ENCODE assay signal across 34 cellular contexts in genomic region chr16:48370234-48370633, GRCh38.
"Had no signal": no experiment of that assay in that cellular context is flagged by ENCODE, and none has a peak within 500 bp of the region (broad histone marks: within the 10 kb centered on the region; RNA-seq: fewer than 3 reads in every experiment).

No MANE protein-coding gene starts in this region.

- H3K27me3 ChIP-seq: ascending aorta, breast epithelium, cardiac muscle cell, dorsolateral prefrontal cortex, esophagus muscularis mucosa, foreskin keratinocyte, gastrocnemius medialis, heart left ventricle had no signal

- H3K9me3 Mint-ChIP-seq: activated CD4-positive, alpha-beta memory T cell treated with anti-CD3 and anti-CD28 coated beads, Interleukin-2, amount 10 ng/mL, durations not matched to agents 7 days and 5 days; activated CD4-positive, alpha-beta T cell treated with anti-CD3 and anti-CD28 coated beads, Interleukin-2, amount 10 ng/mL, durations not matched to agents 7 days and 5 days; activated naive CD4-positive, alpha-beta T cell treated with anti-CD3 and anti-CD28 coated beads, Interleukin-2, amount 10 ng/mL, durations not matched to agents 7 days and 5 days; activated naive CD4-positive, alpha-beta T cell treated with anti-CD3 and anti-CD28 coated beads, Interleukin-2, amount 50 U/mL, for 72 hours; activated naive CD8-positive, alpha-beta T cell treated with anti-CD3 and anti-CD28 coated beads, Interleukin-2, amount 10 ng/mL, durations not matched to agents 7 days and 5 days; activated T-cell treated with anti-CD3 and anti-CD28 coated beads, Interleukin-2, amount 50 U/mL, for 24 hours; activated T-cell treated with anti-CD3 and anti-CD28 coated beads, Interleukin-2, amount 50 U/mL, for 72 hours; brain; central memory CD8-positive, alpha-beta T cell; dendritic cell treated with granulocyte-macrophage colony-stimulating factor and Interleukin-4, amounts not matched to agents 40 ng/mL and 50 ng/mL, for 4 days; endodermal cell; WTC11 had no signal

- H3K27me3 Mint-ChIP-seq: activated CD4-positive, alpha-beta memory T cell treated with anti-CD3 and anti-CD28 coated beads, Interleukin-2, amount 10 ng/mL, durations not matched to agents 7 days and 5 days; activated CD4-positive, alpha-beta T cell treated with anti-CD3 and anti-CD28 coated beads, Interleukin-2, amount 10 ng/mL, durations not matched to agents 7 days and 5 days; activated naive CD4-positive, alpha-beta T cell treated with anti-CD3 and anti-CD28 coated beads, Interleukin-2, amount 10 ng/mL, durations not matched to agents 7 days and 5 days; activated naive CD8-positive, alpha-beta T cell treated with anti-CD3 and anti-CD28 coated beads, Interleukin-2, amount 10 ng/mL, durations not matched to agents 7 days and 5 days; activated T-cell treated with anti-CD3 and anti-CD28 coated beads, Interleukin-2, amount 50 U/mL, for 24 hours; central memory CD8-positive, alpha-beta T cell; dendritic cell treated with granulocyte-macrophage colony-stimulating factor and Interleukin-4, amounts not matched to agents 40 ng/mL and 50 ng/mL, for 4 days had no signal

- H3K27ac Mint-ChIP-seq: activated CD4-positive, alpha-beta memory T cell treated with anti-CD3 and anti-CD28 coated beads, Interleukin-2, amount 10 ng/mL, durations not matched to agents 7 days and 5 days; activated CD4-positive, alpha-beta T cell treated with anti-CD3 and anti-CD28 coated beads, Interleukin-2, amount 10 ng/mL, durations not matched to agents 7 days and 5 days; activated naive CD4-positive, alpha-beta T cell treated with anti-CD3 and anti-CD28 coated beads, Interleukin-2, amount 10 ng/mL, durations not matched to agents 7 days and 5 days; activated naive CD4-positive, alpha-beta T cell treated with anti-CD3 and anti-CD28 coated beads, Interleukin-2, amount 50 U/mL, for 72 hours; activated naive CD8-positive, alpha-beta T cell treated with anti-CD3 and anti-CD28 coated beads, Interleukin-2, amount 10 ng/mL, durations not matched to agents 7 days and 5 days; activated T-cell treated with anti-CD3 and anti-CD28 coated beads, Interleukin-2, amount 50 U/mL, for 24 hours; dendritic cell treated with granulocyte-macrophage colony-stimulating factor and Interleukin-4, amounts not matched to agents 40 ng/mL and 50 ng/mL, for 4 days had no signal

- DNase-seq: activated CD4-positive, alpha-beta memory T cell treated with anti-CD3 and anti-CD28 coated beads, Interleukin-2, amount 10 ng/mL, durations not matched to agents 7 days and 5 days; activated CD4-positive, alpha-beta T cell treated with anti-CD3 and anti-CD28 coated beads for 1 hour; activated CD4-positive, alpha-beta T cell treated with anti-CD3 and anti-CD28 coated beads for 4 hours; activated CD4-positive, alpha-beta T cell treated with anti-CD3 and anti-CD28 coated beads, Interleukin-2, amount 10 ng/mL, durations not matched to agents 7 days and 5 days; activated CD4-positive, alpha-beta T cell treated with anti-CD3 and anti-CD28 coated beads, Interleukin-2, amount 50 U/mL, for 4 hours; activated CD8-positive, alpha-beta memory T cell treated with anti-CD3 and anti-CD28 coated beads, Interleukin-2, amount 50 U/mL, for 48 hours; activated gamma-delta T cell; activated naive CD4-positive, alpha-beta T cell; activated naive CD4-positive, alpha-beta T cell treated with anti-CD3 and anti-CD28 coated beads, Interleukin-2, amount 10 ng/mL, durations not matched to agents 7 days and 5 days; activated naive CD8-positive, alpha-beta T cell treated with anti-CD3 and anti-CD28 coated beads, Interleukin-2, amount 10 ng/mL, durations not matched to agents 7 days and 5 days; activated T-cell treated with anti-CD3 and anti-CD28 coated beads for 4 hours; activated T-cell treated with anti-CD3 and anti-CD28 coated beads, Interleukin-2, amount 50 U/mL, for 24 hours; activated T-cell treated with anti-CD3 and anti-CD28 coated beads, Interleukin-2, amount 50 U/mL, for 72 hours; dorsolateral prefrontal cortex; effector memory CD4-positive, alpha-beta T cell; endodermal cell; erythroblast; gastrocnemius medialis; glutamatergic neuron; heart left ventricle; T-helper 1 cell; T-helper 2 cell had no signal

- H3K27ac ChIP-seq: ascending aorta, breast epithelium, cardiac muscle cell, coronary artery, dorsolateral prefrontal cortex, esophagus muscularis mucosa, foreskin keratinocyte, heart left ventricle, VCaP had no signal

- H3K9me3 ChIP-seq: ascending aorta, breast epithelium, esophagus muscularis mucosa, gastrocnemius medialis, heart left ventricle had no signal

- H3K4me3 Mint-ChIP-seq: activated CD4-positive, alpha-beta memory T cell treated with anti-CD3 and anti-CD28 coated beads, Interleukin-2, amount 10 ng/mL, durations not matched to agents 7 days and 5 days; activated CD4-positive, alpha-beta T cell treated with anti-CD3 and anti-CD28 coated beads, Interleukin-2, amount 10 ng/mL, durations not matched to agents 7 days and 5 days; activated naive CD4-positive, alpha-beta T cell treated with anti-CD3 and anti-CD28 coated beads, Interleukin-2, amount 10 ng/mL, durations not matched to agents 7 days and 5 days; activated naive CD8-positive, alpha-beta T cell treated with anti-CD3 and anti-CD28 coated beads, Interleukin-2, amount 10 ng/mL, durations not matched to agents 7 days and 5 days; activated T-cell treated with anti-CD3 and anti-CD28 coated beads, Interleukin-2, amount 50 U/mL, for 24 hours; activated T-cell treated with anti-CD3 and anti-CD28 coated beads, Interleukin-2, amount 50 U/mL, for 72 hours; central memory CD8-positive, alpha-beta T cell; dendritic cell treated with granulocyte-macrophage colony-stimulating factor and Interleukin-4, amounts not matched to agents 40 ng/mL and 50 ng/mL, for 4 days; endodermal cell; WTC11 had no signal

- ATAC-seq: activated naive CD4-positive, alpha-beta T cell treated with anti-CD3 and anti-CD28 coated beads, Interleukin-2, amount 50 U/mL, for 72 hours; activated T-cell treated with anti-CD3 and anti-CD28 coated beads, Interleukin-2, amount 50 U/mL, for 72 hours; gastrocnemius medialis; WTC11 had no signal

- H3K4me3 ChIP-seq: ascending aorta, breast epithelium, cardiac muscle cell, coronary artery, dorsolateral prefrontal cortex, esophagus muscularis mucosa, gastrocnemius medialis, heart left ventricle had no signal

- H3K36me3 Mint-ChIP-seq: activated naive CD4-positive, alpha-beta T cell treated with anti-CD3 and anti-CD28 coated beads, Interleukin-2, amount 10 ng/mL, durations not matched to agents 7 days and 5 days; activated naive CD4-positive, alpha-beta T cell treated with anti-CD3 and anti-CD28 coated beads, Interleukin-2, amount 50 U/mL, for 72 hours; activated naive CD8-positive, alpha-beta T cell treated with anti-CD3 and anti-CD28 coated beads, Interleukin-2, amount 10 ng/mL, durations not matched to agents 7 days and 5 days; WTC11 had no signal

- H3K36me3 ChIP-seq: ascending aorta, breast epithelium, cardiac muscle cell, esophagus muscularis mucosa, gastrocnemius medialis, heart left ventricle had no signal
